8 cellular contexts compared by ENCODE assay signal in the genomic region with DNA sequence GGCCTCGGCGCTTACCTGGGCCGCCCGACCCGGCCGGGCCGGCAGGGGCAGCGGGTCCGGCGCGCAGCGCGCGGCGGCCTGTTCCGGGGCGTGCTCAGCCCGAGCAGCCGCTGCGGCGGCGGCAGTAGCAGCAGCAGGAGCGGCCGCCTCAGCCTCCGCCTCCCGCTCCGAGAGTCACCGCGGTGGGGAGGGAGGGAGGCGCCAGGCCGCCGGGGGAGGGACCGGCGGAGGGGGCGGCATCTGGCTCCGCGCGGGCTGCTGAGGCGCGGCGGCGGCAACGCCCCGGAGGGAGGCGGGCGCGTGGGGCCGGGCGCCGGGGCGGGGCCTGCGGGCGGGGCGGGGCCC. TPM values are rescaled to one million over a fixed set of nuclear protein-coding genes. Genes with fewer than 3 reads are reported as not detected.
A peak's percentile ranks its signal among the peaks of the same experiment; 100 is the strongest.
DNase-seq lines count a peak whose midpoint lies in the region; ATAC-seq and TF ChIP-seq lines count a peak whose summit lies in the region.

A gene with protein sequence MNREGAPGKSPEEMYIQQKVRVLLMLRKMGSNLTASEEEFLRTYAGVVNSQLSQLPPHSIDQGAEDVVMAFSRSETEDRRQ (minus strand): TSS at position 190 of the 345 bp plus-strand sequence. CDS start 38,205 bp downstream, outside the sequence.

- peak within 1 kb of the TSS; percentile 80 for H3K9ac ChIP-seq in fibroblast of lung (ENCODE audit: insufficient read depth, low read length)

- in situ Hi-C loops in SK-MEL-5 (cut with HindIII; ENCODE audit: low pct_unique_long_range_greater_than_20kb, low sequenced_read_pairs) = no loop called here

- H3K4me1 Mint-ChIP-seq in activated CD4-positive, alpha-beta T cell treated with anti-CD3 and anti-CD28 coated beads, Interleukin-2, amount 10 ng/mL, durations not matched to agents 7 days and 5 days = peaks cover 36% of the 10 kb centered on the region

- H3K27ac ChIP-seq in fibroblast of lung (ENCODE audit: insufficient read depth, low read length) (peak within 1 kb of the TSS; percentile 62), neutrophil (peak within 1 kb of the TSS; percentile 89)

- POLR2A ChIA-PET in activated CD4-positive, alpha-beta T cell treated with anti-CD3 and anti-CD28 coated beads, Interleukin-2, amount 10 ng/mL, durations not matched to agents 7 days and 5 days (lab: Charles Lee) = no interaction called here

- peak; percentile 69 for ATAC-seq in HG03039 (IDR thresholded peaks at IDR 0.05; ENCODE audit: unreplicated experiment)

- H3K9me3 Mint-ChIP-seq in activated CD4-positive, alpha-beta T cell treated with anti-CD3 and anti-CD28 coated beads, Interleukin-2, amount 10 ng/mL, durations not matched to agents 7 days and 5 days = no peaks in the 10 kb centered on the region

- H3K4me3 ChIP-seq in fibroblast of lung (replicated peaks in 1 of 4; ENCODE audit: control extremely low read depth in 1 of 4, insufficient read depth in 1 of 4, low read depth in 3 of 4, low read length in 4 of 4) = peak within 1 kb of the TSS; percentile 77 to 85 (median 78)
- H3K4me3 ChIP-seq in neutrophil (ENCODE audit: low read depth in 1 of 2, low read length in 1 of 2) = peak within 1 kb of the TSS; percentile 77 to 80

- H3K4me2 ChIP-seq in fibroblast of lung (ENCODE audit: extremely low read depth, insufficient read depth, low read length) = peak within 1 kb of the TSS; percentile 98

- DNase-seq in activated CD4-positive, alpha-beta T cell treated with anti-CD3 and anti-CD28 coated beads, Interleukin-2, amount 10 ng/mL, durations not matched to agents 7 days and 5 days = no peak
- DNase-seq in activated CD4-positive, alpha-beta T cell treated with anti-CD3 and anti-CD28 coated beads for 48 hours = no peak
- DNase-seq in SK-MEL-5 (ENCODE audit: low read depth, low spot score) (no peak), fibroblast of lung (ENCODE audit: low read depth in 2 of 2) (no peak), NCI-H2029 (lab: John Stamatoyannopoulos, UW) (no peak), NCI-H1436 (lab: John Stamatoyannopoulos, UW) (no peak)

- peak within 1 kb of the TSS; percentile 96 for H3K27ac Mint-ChIP-seq in activated CD4-positive, alpha-beta T cell treated with anti-CD3 and anti-CD28 coated beads, Interleukin-2, amount 10 ng/mL, durations not matched to agents 7 days and 5 days

- H3K36me3 ChIP-seq in fibroblast of lung (ENCODE audit: control insufficient read depth, insufficient read depth, low read length) = no peaks in the 10 kb centered on the region
- H3K36me3 ChIP-seq in neutrophil = no peaks in the 10 kb centered on the region

- peak within 1 kb of the TSS; percentile 94 for H2AFZ ChIP-seq in fibroblast of lung (ENCODE audit: low read length)

- no peaks in the 10 kb centered on the region for H3K79me2 ChIP-seq in fibroblast of lung (ENCODE audit: control insufficient read depth, insufficient read depth, low read length)

- TF ChIP-seq CTCF in fibroblast of lung (conservative IDR thresholded peaks at IDR 0.05 in 1 of 2, IDR thresholded peaks at IDR 0.05 in 1 of 2; ENCODE audit: low read depth in 1 of 2, low read length in 2 of 2) (no peak), neutrophil (IDR thresholded peaks at IDR 0.05) (peak; percentile 6)

- no peaks in the 10 kb centered on the region for H3K9me3 ChIP-seq in fibroblast of lung (ENCODE audit: control insufficient read depth, insufficient read depth, low read depth, low read length)
- no peaks in the 10 kb centered on the region for H3K9me3 ChIP-seq in neutrophil

- H3K4me1 ChIP-seq in fibroblast of lung (ENCODE audit: control insufficient read depth, extremely low read depth, insufficient read depth, low read length) = peaks cover 4% of the 10 kb centered on the region
- peaks cover 29 to 35% of the 10 kb centered on the region in 2 experiments for H3K4me1 ChIP-seq in neutrophil (ENCODE audit: control insufficient read depth in 1 of 2, insufficient read depth in 1 of 2, low read depth in 1 of 2, low read length in 1 of 2)

- H3K27me3 Mint-ChIP-seq in activated CD4-positive, alpha-beta T cell treated with anti-CD3 and anti-CD28 coated beads, Interleukin-2, amount 10 ng/mL, durations not matched to agents 7 days and 5 days = peaks cover 2% of the 10 kb centered on the region

- CTCF ChIA-PET in activated CD4-positive, alpha-beta T cell treated with anti-CD3 and anti-CD28 coated beads, Interleukin-2, amount 10 ng/mL, durations not matched to agents 7 days and 5 days (lab: Charles Lee) = interaction anchor here (0.6 kb wide), 2 partner anchors 15 to 604 kb away, joined by 3 to 5 read pairs; no protein-coding TSS in a partner anchor

- H3K36me3 Mint-ChIP-seq in activated CD4-positive, alpha-beta T cell treated with anti-CD3 and anti-CD28 coated beads, Interleukin-2, amount 10 ng/mL, durations not matched to agents 7 days and 5 days (ENCODE audit: low read depth) = peaks cover 3% of the 10 kb centered on the region

- H3K4me3 Mint-ChIP-seq in activated CD4-positive, alpha-beta T cell treated with anti-CD3 and anti-CD28 coated beads, Interleukin-2, amount 10 ng/mL, durations not matched to agents 7 days and 5 days = peak within 1 kb of the TSS; percentile 95

- H3K27me3 ChIP-seq in fibroblast of lung (ENCODE audit: control insufficient read depth, insufficient read depth, low read length) (no peaks in the 10 kb centered on the region), neutrophil (no peaks in the 10 kb centered on the region)

- no peaks in the 10 kb centered on the region for H4K20me1 ChIP-seq in fibroblast of lung (ENCODE audit: control insufficient read depth, extremely low read depth, insufficient read depth, low read length)

RNA-seq across cellular contexts. Expression of the gene that starts here (rescaled TPM):
- total RNA-seq in activated CD4-positive, alpha-beta T cell treated with anti-CD3 and anti-CD28 coated beads, Interleukin-2, amount 10 ng/mL, durations not matched to agents 7 days and 5 days = 10 to 100 TPM; 12.2 to 13.9 TPM
- total RNA-seq in SK-MEL-5 (2014; rRNA removed; shearing (Covaris generic)) = 27.1 and 38.3 TPM in 2 replicates
- polyA plus RNA-seq in SK-MEL-5 (2015; cell fraction: cytosol; rRNA removed) = 41.4 and 41.7 TPM in 2 replicates
- polyA plus RNA-seq in SK-MEL-5 (2015; cell fraction: nucleus; rRNA removed) = 9.6 and 13.6 TPM in 2 replicates
- total RNA-seq in fibroblast of lung = 16.4 and 16.5 TPM in 2 replicates
- 19.0 and 27.6 TPM in 2 replicates for polyA plus RNA-seq in fibroblast of lung
- polyA plus RNA-seq in fibroblast of lung (2012) = 15.2 and 25.5 TPM in 2 replicates
- polyA minus RNA-seq in fibroblast of lung (ENCODE audit: low replicate concordance) = 16.9 and 17.1 TPM in 2 replicates
